Comparison of ENCODE assay signal across 9 cellular contexts in genomic region chr6:42260424-42260888, GRCh38. TPM values are rescaled to one million over a fixed set of nuclear protein-coding genes. Genes with fewer than 3 reads are reported as not detected.
DNase-seq lines count a peak whose midpoint lies in the region; ATAC-seq and TF ChIP-seq lines count a peak whose summit lies in the region.
"Had no signal": no experiment of that assay in that cellular context is flagged by ENCODE, and none has a peak within 500 bp of the region (broad histone marks: within the 10 kb centered on the region; RNA-seq: fewer than 3 reads in every experiment).

No MANE protein-coding gene starts in this region.

- H4K91ac ChIP-seq in mesenchymal stem cell (ENCODE audit: low read length), result peak overlapping the region; percentile 87

- H3K36me3 ChIP-seq in A673 (ENCODE audit: insufficient read depth, low read length, poor library complexity, severe bottlenecking), result no peaks in the 10 kb centered on the region
- H3K36me3 ChIP-seq in mesenchymal stem cell (ENCODE audit: control insufficient read depth in 1 of 2, insufficient read depth in 2 of 2, low read depth in 1 of 2, low read length in 2 of 2), result peaks cover 21 to 37% of the 10 kb centered on the region in 2 experiments

- no peak for ATAC-seq in GM19455 (IDR thresholded peaks at IDR 0.05; ENCODE audit: unreplicated experiment)
- no peak for ATAC-seq in GM19324 (IDR thresholded peaks at IDR 0.05; ENCODE audit: low FRiP score, unreplicated experiment)

- peaks cover 41% of the 10 kb centered on the region for H3K36me3 Mint-ChIP-seq in activated T-helper 1 cell treated with anti-CD3 and anti-CD28 coated beads, Interleukin-12 subunit alpha, Interleukin-12 subunit beta, Interleukin-2, Interleukin-4 antibody, amounts not matched to agents 30 ng/mL and 10 ng/mL and 1 ng/mL, durations not matched to agents 14 hours and 24 hours and 36 hours (ENCODE audit: low read depth)

- no peaks in the 10 kb centered on the region for H3K79me1 ChIP-seq in mesenchymal stem cell (replicated peaks; ENCODE audit: low read length, poor library complexity, severe bottlenecking)

- peak overlapping the region; percentile 73 for H3K27ac Mint-ChIP-seq in activated T-helper 1 cell treated with anti-CD3 and anti-CD28 coated beads, Interleukin-12 subunit alpha, Interleukin-12 subunit beta, Interleukin-2, Interleukin-4 antibody, amounts not matched to agents 30 ng/mL and 10 ng/mL and 1 ng/mL, durations not matched to agents 14 hours and 24 hours and 36 hours
- H3K27ac Mint-ChIP-seq: IgD-negative memory B cell had no signal

- DNase-seq in A673 (ENCODE audit: low spot score) (peak; percentile 71), HT1080 (ENCODE audit: low read depth) (peak; percentile 26), mesenchymal stem cell (peak; percentile 51)
- DNase-seq in activated T-helper 1 cell treated with anti-CD3 and anti-CD28 coated beads, Interleukin-12 subunit alpha, Interleukin-12 subunit beta, Interleukin-2, Interleukin-4 antibody, amounts not matched to agents 30 ng/mL and 10 ng/mL and 1 ng/mL, durations not matched to agents 14 hours and 24 hours and 36 hours (ENCODE audit: low spot score), result no peak
- DNase-seq in stimulated activated CD4-positive, alpha-beta T cell treated with anti-CD3 and anti-CD28 coated beads, Interleukin-1b, Interleukin-23, amount 100 ng/mL, for 48 hours, result no peak
- no peak for DNase-seq in activated CD4-positive, alpha-beta T cell treated with anti-CD3 and anti-CD28 coated beads, Interleukin-2, amount 50 U/mL, for 4 hours

- no peaks in the 10 kb centered on the region for H3K9me3 Mint-ChIP-seq in activated T-helper 1 cell treated with anti-CD3 and anti-CD28 coated beads, Interleukin-12 subunit alpha, Interleukin-12 subunit beta, Interleukin-2, Interleukin-4 antibody, amounts not matched to agents 30 ng/mL and 10 ng/mL and 1 ng/mL, durations not matched to agents 14 hours and 24 hours and 36 hours
- H3K9me3 Mint-ChIP-seq: IgD-negative memory B cell had no signal

- WGBS in mesenchymal stem cell, result 45% methylated on average over 4 of the region's 7 CpGs

- BruUV-seq in A673 (replicated peaks; lab: Mats Ljungman, UMichigan), result no TSS peak

- intact Hi-C loops in A673 (cut with micrococcal nuclease; ENCODE audit: unreplicated experiment), result loop anchor here (2.0 to 5.0 kb wide), 3 partner anchors 190 to 286 kb away; partner anchors contain the start of gene TRERF1
- intact Hi-C loops in activated T-helper 1 cell treated with anti-CD3 and anti-CD28 coated beads, Interleukin-12 subunit alpha, Interleukin-12 subunit beta, Interleukin-2, Interleukin-4 antibody, amounts not matched to agents 30 ng/mL and 10 ng/mL and 1 ng/mL, durations not matched to agents 14 hours and 24 hours and 36 hours (cut with micrococcal nuclease), result loop anchor here (5.0 kb wide), 2 partner anchors 192 to 272 kb away; partner anchors contain the start of gene TRERF1

- H3K4ac ChIP-seq in mesenchymal stem cell (ENCODE audit: low read depth in 1 of 2, low read length in 2 of 2), result peak overlapping the region in 1 of 2 experiments; percentile 46

- no peaks in the 10 kb centered on the region for H3K27me3 Mint-ChIP-seq in activated T-helper 1 cell treated with anti-CD3 and anti-CD28 coated beads, Interleukin-12 subunit alpha, Interleukin-12 subunit beta, Interleukin-2, Interleukin-4 antibody, amounts not matched to agents 30 ng/mL and 10 ng/mL and 1 ng/mL, durations not matched to agents 14 hours and 24 hours and 36 hours (ENCODE audit: insufficient read depth)
- H3K27me3 Mint-ChIP-seq: IgD-negative memory B cell had no signal

- H2AK5ac ChIP-seq in mesenchymal stem cell (ENCODE audit: low read length, severe bottlenecking), result no peak overlapping the region

- H3K23ac ChIP-seq in mesenchymal stem cell (ENCODE audit: low read length in 2 of 2), result peak overlapping the region in 1 of 2 experiments; percentile 14

- no peak overlapping the region for H2BK120ac ChIP-seq in mesenchymal stem cell (ENCODE audit: low read depth, low read length)

- TF ChIP-seq CTCF in A673 (conservative IDR thresholded peaks at IDR 0.05; ENCODE audit: low read depth, low read length), result no peak

- H2BK5ac ChIP-seq in mesenchymal stem cell (ENCODE audit: low read depth, low read length, poor library complexity, severe bottlenecking), result no peak overlapping the region

- no peak overlapping the region for H3K4me2 ChIP-seq in mesenchymal stem cell (ENCODE audit: low read length, poor library complexity, severe bottlenecking)

- peak overlapping the region; percentile 86 for H4K8ac ChIP-seq in mesenchymal stem cell (ENCODE audit: low read length)

- peak overlapping the region; percentile 22 for H3K27ac ChIP-seq in A673 (ENCODE audit: low read depth, low read length, poor library complexity, severe bottlenecking)
- H3K27ac ChIP-seq in mesenchymal stem cell (ENCODE audit: low read length, poor library complexity, severe bottlenecking), result no peak overlapping the region

- POLR2A ChIA-PET in A673 (lab: Charles Lee; ENCODE audit: low non-redundant PET), result no interaction called here

- H3K9me3 ChIP-seq in A673 (ENCODE audit: low read depth, low read length, poor library complexity, severe bottlenecking) (no peaks in the 10 kb centered on the region), mesenchymal stem cell (ENCODE audit: control insufficient read depth, low read length) (no peaks in the 10 kb centered on the region)

- no peak overlapping the region for H2BK15ac ChIP-seq in mesenchymal stem cell (ENCODE audit: low read depth, poor library complexity, severe bottlenecking)

- peak overlapping the region in 1 of 2 experiments; percentile 45 for H2BK12ac ChIP-seq in mesenchymal stem cell (ENCODE audit: low read length in 2 of 2)

- H2AFZ ChIP-seq in mesenchymal stem cell (ENCODE audit: low read depth, low read length), result no peak overlapping the region

- CTCF ChIA-PET in A673 (lab: Charles Lee), result interaction anchor here (0.5 to 3.1 kb wide), 2 partner anchors 287 to 714 kb away, joined by 3 to 43 read pairs; no protein-coding TSS in a partner anchor

- H3K27me3 ChIP-seq in A673 (replicated peaks; ENCODE audit: insufficient read depth, low read depth, low read length, poor library complexity) (no peaks in the 10 kb centered on the region), mesenchymal stem cell (ENCODE audit: control insufficient read depth in 1 of 2, insufficient read depth in 1 of 2, low read length in 2 of 2) (no peaks in the 10 kb centered on the region)

- H3K14ac ChIP-seq in mesenchymal stem cell (ENCODE audit: low read length in 2 of 2), result peak overlapping the region in 1 of 2 experiments; percentile 44

- H3K4me1 Mint-ChIP-seq in activated T-helper 1 cell treated with anti-CD3 and anti-CD28 coated beads, Interleukin-12 subunit alpha, Interleukin-12 subunit beta, Interleukin-2, Interleukin-4 antibody, amounts not matched to agents 30 ng/mL and 10 ng/mL and 1 ng/mL, durations not matched to agents 14 hours and 24 hours and 36 hours (ENCODE audit: low read depth), result peaks cover 14% of the 10 kb centered on the region

- H3K4me1 ChIP-seq in A673 (ENCODE audit: insufficient read depth, low read length, poor library complexity, severe bottlenecking), result peaks cover 18% of the 10 kb centered on the region
- H3K4me1 ChIP-seq in mesenchymal stem cell (ENCODE audit: control insufficient read depth, insufficient read depth, low read depth, low read length), result peaks cover 4% of the 10 kb centered on the region

- peak overlapping the region; percentile 57 for H3K9ac ChIP-seq in mesenchymal stem cell (ENCODE audit: low read length)

- H3K18ac ChIP-seq in mesenchymal stem cell (ENCODE audit: low read depth in 1 of 2, low read length in 2 of 2), result peak overlapping the region; percentile 52 to 70

- no peak overlapping the region for H3K4me3 Mint-ChIP-seq in activated T-helper 1 cell treated with anti-CD3 and anti-CD28 coated beads, Interleukin-12 subunit alpha, Interleukin-12 subunit beta, Interleukin-2, Interleukin-4 antibody, amounts not matched to agents 30 ng/mL and 10 ng/mL and 1 ng/mL, durations not matched to agents 14 hours and 24 hours and 36 hours

- H3K4me3 ChIP-seq in A673 (ENCODE audit: low read depth, low read length, poor library complexity, severe bottlenecking) (peak overlapping the region; percentile 39), mesenchymal stem cell (ENCODE audit: insufficient read depth in 1 of 2, low read depth in 1 of 2, low read length in 2 of 2) (peak overlapping the region in 1 of 2 experiments; percentile 16)

RNA-seq across cellular contexts. Expression of gene MRPS10, which starts 42.8 kb away (rescaled TPM):
- total RNA-seq in A673 (2021), result 50.0 and 52.0 TPM in 2 replicates
- 60.2 and 76.1 TPM in 2 replicates for total RNA-seq in HT1080 (2014; rRNA removed; shearing (Covaris generic))
- polyA plus RNA-seq in HT1080 (2015; cell fraction: cytosol; rRNA removed), result 114 and 119 TPM in 2 replicates
- polyA plus RNA-seq in HT1080 (2015; cell fraction: nucleus; rRNA removed), result 51.0 and 53.3 TPM in 2 replicates
- 48.8 and 49.7 TPM in 2 replicates for total RNA-seq in activated T-helper 1 cell treated with anti-CD3 and anti-CD28 coated beads, Interleukin-12 subunit alpha, Interleukin-12 subunit beta, Interleukin-2, Interleukin-4 antibody, amounts not matched to agents 30 ng/mL and 10 ng/mL and 1 ng/mL, durations not matched to agents 14 hours and 24 hours and 36 hours
- 39.7 TPM for polyA plus RNA-seq in mesenchymal stem cell (2013, experiment 1 of 2)
- polyA plus RNA-seq in mesenchymal stem cell (2013, experiment 2 of 2), result 41.1 TPM

Comparison
In these comparisons a context has a peak if more than half of its experiments do, and no peak if none do; other contexts are left out.
1. DNase-seq: peak in A673 (single experiment), HT1080 (single experiment) and mesenchymal stem cell (single experiment); none in activated T-helper 1 cell treated with anti-CD3 and anti-CD28 coated beads, Interleukin-12 subunit alpha, Interleukin-12 subunit beta, Interleukin-2, Interleukin-4 antibody, amounts not matched to agents 30 ng/mL and 10 ng/mL and 1 ng/mL, durations not matched to agents 14 hours and 24 hours and 36 hours (single experiment), stimulated activated CD4-positive, alpha-beta T cell treated with anti-CD3 and anti-CD28 coated beads, Interleukin-1b, Interleukin-23, amount 100 ng/mL, for 48 hours (single experiment) and activated CD4-positive, alpha-beta T cell treated with anti-CD3 and anti-CD28 coated beads, Interleukin-2, amount 50 U/mL, for 4 hours (0 of 2).